ENCODE assay signal across 9 cellular contexts in the genomic region with DNA sequence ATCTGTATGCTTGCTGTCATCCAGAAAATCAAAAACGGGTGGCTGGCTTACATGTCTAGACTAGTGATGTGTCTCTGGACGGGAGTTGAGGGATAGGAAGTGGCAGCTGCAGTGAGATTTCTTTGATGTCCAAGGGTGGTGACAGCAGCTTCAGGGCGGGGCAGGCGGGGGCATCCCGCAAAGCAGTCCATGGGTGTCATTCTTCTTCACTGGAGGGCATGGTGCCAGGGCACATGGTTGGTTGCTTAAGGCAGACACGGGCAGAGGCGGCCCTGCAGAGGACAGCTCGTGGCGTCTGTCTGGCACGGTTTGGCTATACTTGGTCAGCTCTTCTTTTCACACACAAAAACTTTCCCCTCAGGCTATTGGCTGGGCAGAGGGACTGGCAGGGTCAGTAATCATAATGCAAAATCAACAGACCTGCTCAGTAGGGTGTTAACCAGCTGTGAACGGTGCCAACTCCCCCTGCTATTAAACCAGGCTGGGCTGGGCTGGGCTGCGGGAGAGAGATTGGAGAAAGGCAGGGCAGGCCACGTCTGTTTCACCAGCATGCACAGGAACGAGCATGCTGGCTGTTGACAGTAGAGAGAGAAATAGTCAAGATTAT.
DNase-seq lines count a peak whose midpoint lies in the region; ATAC-seq and TF ChIP-seq lines count a peak whose summit lies in the region.
"Had no signal": no experiment of that assay in that cellular context is flagged by ENCODE, and none has a peak within 500 bp of the region (broad histone marks: within the 10 kb centered on the region; RNA-seq: fewer than 3 reads in every experiment).

No MANE protein-coding gene starts in this region.

- H3K79me2 ChIP-seq in MM.1S (ENCODE audit: low read length) = no peaks in the 10 kb centered on the region

- TF ChIP-seq EP300 in stomach (IDR thresholded peaks at IDR 0.05) = no peak

- H3K36me3 ChIP-seq in adrenal gland (replicated peaks in 1 of 2) = no peaks in the 10 kb centered on the region
- H3K36me3 ChIP-seq in stomach = no peaks in the 10 kb centered on the region
- H3K36me3 ChIP-seq in MM.1S (replicated peaks; ENCODE audit: insufficient read depth, low read length) = no peaks in the 10 kb centered on the region

- no peaks in the 10 kb centered on the region for H4K20me1 ChIP-seq in MM.1S (ENCODE audit: insufficient read depth, low read length)

- 50 to 73% (median 66%) methylated on average over 14 of the region's 14 CpGs for WGBS in adrenal gland, 4 donors
- WGBS in stomach, 5 donors = 31 to 51% (median 37%) methylated on average over 11 to 14 of the region's 14 CpGs

- H3K27ac ChIP-seq in adrenal gland (peak overlapping the region in 1 of 5 donors; percentile 20), stomach (no peak overlapping the region), MM.1S (ENCODE audit: low read length) (no peak overlapping the region)

- H3K27me3 ChIP-seq in adrenal gland (no peaks in the 10 kb centered on the region), stomach (no peaks in the 10 kb centered on the region), MM.1S (replicated peaks; ENCODE audit: insufficient read depth, low read length) (no peaks in the 10 kb centered on the region)

- no peaks in the 10 kb centered on the region for H3F3A ChIP-seq in MM.1S (ENCODE audit: insufficient read depth, low read length)

- H3K9ac ChIP-seq in MM.1S (ENCODE audit: low read length) = no peak overlapping the region

- ATAC-seq in GM19452 (IDR thresholded peaks at IDR 0.05; ENCODE audit: unreplicated experiment) (no peak), HG02763 (IDR thresholded peaks at IDR 0.05; ENCODE audit: unreplicated experiment) (no peak)

- TF ChIP-seq POLR2A in adrenal gland (IDR thresholded peaks at IDR 0.05) (no peak), stomach (IDR thresholded peaks at IDR 0.05) (no peak)

- TF ChIP-seq CTCF in LNCaP clone FGC (IDR thresholded peaks at IDR 0.05; ENCODE audit: control insufficient read depth, extremely low read depth, insufficient read depth) = no peak
- TF ChIP-seq CTCF in adrenal gland (IDR thresholded peaks at IDR 0.05) = no peak
- TF ChIP-seq CTCF in stomach (IDR thresholded peaks at IDR 0.05) = no peak
- TF ChIP-seq CTCF in MM.1S (IDR thresholded peaks at IDR 0.05; ENCODE audit: low read length) = no peak

- no peaks in the 10 kb centered on the region for H3K9me2 ChIP-seq in MM.1S (replicated peaks; ENCODE audit: insufficient read depth, low read length)

- DNase-seq in LNCaP clone FGC (ENCODE audit: low read depth) (peak; percentile 41), adrenal gland (peak; percentile 45 to 87 (median 70)), iPS-NIHi11 (ENCODE audit: low spot score) (peak; percentile 24), stomach (peak; percentile 39), MM.1S (no peak)
- DNase-seq: occipital lobe; stimulated activated naive CD4-positive, alpha-beta T cell had no signal

- H3K9me3 ChIP-seq in adrenal gland (replicated peaks in 1 of 3) (no peaks in the 10 kb centered on the region), stomach (no peaks in the 10 kb centered on the region), MM.1S (replicated peaks; ENCODE audit: insufficient read depth, low read length) (no peaks in the 10 kb centered on the region)

- H3K4me1 ChIP-seq in adrenal gland (replicated peaks in 1 of 2) (no peaks in the 10 kb centered on the region), stomach (peaks cover 0 to 3% (median 0%) of the 10 kb centered on the region in 4 donors), MM.1S (ENCODE audit: low read length) (no peaks in the 10 kb centered on the region)

- H3K4me3 ChIP-seq in LNCaP clone FGC (ENCODE audit: low read depth, low read length) (no peak overlapping the region), adrenal gland (no peak overlapping the region), stomach (no peak overlapping the region), MM.1S (ENCODE audit: low read length) (no peak overlapping the region)

- H2AFZ ChIP-seq in MM.1S (ENCODE audit: low read length) = no peak overlapping the region

- intact Hi-C loops in adrenal gland (cut with DNase I) = no loop called here
- intact Hi-C loops in stomach (cut with DNase I; ENCODE audit: low total_unique reads) = no loop called here

- no peak overlapping the region for H3K4me2 ChIP-seq in MM.1S (ENCODE audit: low read depth, low read length)
